Comparison of ENCODE assay signal across 1 cellular context in the genomic region with DNA sequence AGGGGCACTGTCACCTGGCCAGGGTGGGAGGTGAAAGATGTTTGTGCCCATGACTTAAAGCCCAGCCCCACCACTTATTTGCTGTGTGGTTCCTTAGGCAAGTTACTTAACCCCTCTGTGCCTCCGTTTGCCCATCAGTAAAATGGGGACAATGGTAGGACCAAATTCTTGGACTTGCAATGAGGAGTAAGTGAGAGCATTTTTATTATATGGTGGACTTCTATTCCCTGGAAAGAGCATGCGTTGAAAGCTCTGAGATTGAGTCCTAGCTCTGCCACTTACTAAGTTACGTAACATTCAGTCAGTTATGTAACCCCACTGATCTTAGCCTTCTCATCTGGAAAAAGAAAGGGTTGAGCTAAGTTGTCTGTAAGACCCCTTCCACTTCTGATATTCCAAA.
TF ChIP-seq lines count a peak whose summit lies in the region.

No MANE protein-coding gene starts in this region.

TF ChIP-seq in K562, 482 proteins besides CTCF, POLR2A, EP300 and RAD21 (continued from another document and continues in another):
- TF ChIP-seq, protein P1, sequence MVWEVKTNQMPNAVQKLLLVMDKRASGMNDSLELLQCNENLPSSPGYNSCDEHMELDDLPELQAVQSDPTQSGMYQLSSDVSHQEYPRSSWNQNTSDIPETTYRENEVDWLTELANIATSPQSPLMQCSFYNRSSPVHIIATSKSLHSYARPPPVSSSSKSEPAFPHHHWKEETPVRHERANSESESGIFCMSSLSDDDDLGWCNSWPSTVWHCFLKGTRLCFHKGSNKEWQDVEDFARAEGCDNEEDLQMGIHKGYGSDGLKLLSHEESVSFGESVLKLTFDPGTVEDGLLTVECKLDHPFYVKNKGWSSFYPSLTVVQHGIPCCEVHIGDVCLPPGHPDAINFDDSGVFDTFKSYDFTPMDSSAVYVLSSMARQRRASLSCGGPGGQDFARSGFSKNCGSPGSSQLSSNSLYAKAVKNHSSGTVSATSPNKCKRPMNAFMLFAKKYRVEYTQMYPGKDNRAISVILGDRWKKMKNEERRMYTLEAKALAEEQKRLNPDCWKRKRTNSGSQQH (CRISPR knock-in tag; IDR thresholded peaks at IDR 0.05): no peak
- TF ChIP-seq ZC3H4 (CRISPR knock-in tag; IDR thresholded peaks at IDR 0.05; ENCODE audit: borderline replicate concordance) (no peak), SMARCA5 (IDR thresholded peaks at IDR 0.05) (peak; percentile 47; the same call in 1 of the 2 replicates), ZNF174 (CRISPR knock-in tag; IDR thresholded peaks at IDR 0.05) (no peak), ZNF76 (CRISPR knock-in tag; IDR thresholded peaks at IDR 0.05; ENCODE audit: borderline replicate concordance) (no peak), E2F3 (CRISPR knock-in tag; IDR thresholded peaks at IDR 0.05) (no peak), NFIC (IDR thresholded peaks at IDR 0.05) (no peak), ZNF707 (CRISPR knock-in tag; conservative IDR thresholded peaks at IDR 0.05) (no peak), PHB2 (IDR thresholded peaks at IDR 0.05; ENCODE audit: low read depth) (no peak), SETDB1 (IDR thresholded peaks at IDR 0.05; ENCODE audit: low read length) (no peak), ZSCAN32 (CRISPR knock-in tag; IDR thresholded peaks at IDR 0.05) (no peak), RAD51 (IDR thresholded peaks at IDR 0.05; ENCODE audit: borderline replicate concordance, low read depth) (no peak), KLF13 (tag; IDR thresholded peaks at IDR 0.05; ENCODE audit: borderline replicate concordance, low read depth) (no peak), ZNF121 (CRISPR knock-in tag; conservative IDR thresholded peaks at IDR 0.05) (no peak), ARNT (IDR thresholded peaks at IDR 0.05) (no peak), FOXK2 (conservative IDR thresholded peaks at IDR 0.05 in 1 of 2, IDR thresholded peaks at IDR 0.05 in 1 of 2; ENCODE audit: low read depth in 2 of 2) (no peak), PCBP1 (IDR thresholded peaks at IDR 0.05; ENCODE audit: low read depth, low read length, poor library complexity, severe bottlenecking) (no peak), ZKSCAN8 (CRISPR knock-in tag; IDR thresholded peaks at IDR 0.05) (no peak), XRCC5 (IDR thresholded peaks at IDR 0.05; ENCODE audit: low read depth, low read length) (no peak), RCOR1 (IDR thresholded peaks at IDR 0.05; ENCODE audit: borderline replicate concordance in 1 of 2, low read depth in 2 of 2, low read length in 2 of 2) (peak in 1 of 2 experiments; percentile 51; a peak in 1 of 4 replicates), SPI1 (IDR thresholded peaks at IDR 0.05; ENCODE audit: borderline replicate concordance, low read depth, low read length) (no peak), PPARD (CRISPR knock-in tag; IDR thresholded peaks at IDR 0.05) (no peak), ADNP (tag; IDR thresholded peaks at IDR 0.05) (peak; percentile 90), RBBP5 (IDR thresholded peaks at IDR 0.05; ENCODE audit: borderline replicate concordance, insufficient read depth, low read length, poor library complexity, severe bottlenecking) (no peak), ETV5 (CRISPR knock-in tag; IDR thresholded peaks at IDR 0.05; ENCODE audit: low read depth) (no peak), SNIP1 (IDR thresholded peaks at IDR 0.05; ENCODE audit: low read depth) (no peak), DDX20 (tag; IDR thresholded peaks at IDR 0.05; ENCODE audit: low read depth) (no peak), PML (IDR thresholded peaks at IDR 0.05; ENCODE audit: low read length) (no peak), ZNF175 (CRISPR knock-in tag; IDR thresholded peaks at IDR 0.05; ENCODE audit: low read depth) (no peak; the same call in 1 of the 2 replicates), ZNF282 (CRISPR knock-in tag; IDR thresholded peaks at IDR 0.05) (no peak), CEBPG (CRISPR knock-in tag; IDR thresholded peaks at IDR 0.05) (no peak), CEBPG (tag; conservative IDR thresholded peaks at IDR 0.05 in 1 of 2, IDR thresholded peaks at IDR 0.05 in 1 of 2) (peak; percentile 85 to 87), POLR2B (IDR thresholded peaks at IDR 0.05; ENCODE audit: low read depth, partially characterized antibody) (no peak), PHF20 (IDR thresholded peaks at IDR 0.05; ENCODE audit: partially characterized antibody) (no peak), BRCA1 (IDR thresholded peaks at IDR 0.05) (no peak), BRCA1 (CRISPR knock-in tag; IDR thresholded peaks at IDR 0.05) (no peak), NCOA2 (IDR thresholded peaks at IDR 0.05; ENCODE audit: partially characterized antibody in 2 of 2) (no peak), RBM22 (IDR thresholded peaks at IDR 0.05; ENCODE audit: low read depth, low read length, poor library complexity, severe bottlenecking) (no peak), IFI16 (CRISPR knock-in tag; IDR thresholded peaks at IDR 0.05) (no peak)
- TF ChIP-seq, protein P2, sequence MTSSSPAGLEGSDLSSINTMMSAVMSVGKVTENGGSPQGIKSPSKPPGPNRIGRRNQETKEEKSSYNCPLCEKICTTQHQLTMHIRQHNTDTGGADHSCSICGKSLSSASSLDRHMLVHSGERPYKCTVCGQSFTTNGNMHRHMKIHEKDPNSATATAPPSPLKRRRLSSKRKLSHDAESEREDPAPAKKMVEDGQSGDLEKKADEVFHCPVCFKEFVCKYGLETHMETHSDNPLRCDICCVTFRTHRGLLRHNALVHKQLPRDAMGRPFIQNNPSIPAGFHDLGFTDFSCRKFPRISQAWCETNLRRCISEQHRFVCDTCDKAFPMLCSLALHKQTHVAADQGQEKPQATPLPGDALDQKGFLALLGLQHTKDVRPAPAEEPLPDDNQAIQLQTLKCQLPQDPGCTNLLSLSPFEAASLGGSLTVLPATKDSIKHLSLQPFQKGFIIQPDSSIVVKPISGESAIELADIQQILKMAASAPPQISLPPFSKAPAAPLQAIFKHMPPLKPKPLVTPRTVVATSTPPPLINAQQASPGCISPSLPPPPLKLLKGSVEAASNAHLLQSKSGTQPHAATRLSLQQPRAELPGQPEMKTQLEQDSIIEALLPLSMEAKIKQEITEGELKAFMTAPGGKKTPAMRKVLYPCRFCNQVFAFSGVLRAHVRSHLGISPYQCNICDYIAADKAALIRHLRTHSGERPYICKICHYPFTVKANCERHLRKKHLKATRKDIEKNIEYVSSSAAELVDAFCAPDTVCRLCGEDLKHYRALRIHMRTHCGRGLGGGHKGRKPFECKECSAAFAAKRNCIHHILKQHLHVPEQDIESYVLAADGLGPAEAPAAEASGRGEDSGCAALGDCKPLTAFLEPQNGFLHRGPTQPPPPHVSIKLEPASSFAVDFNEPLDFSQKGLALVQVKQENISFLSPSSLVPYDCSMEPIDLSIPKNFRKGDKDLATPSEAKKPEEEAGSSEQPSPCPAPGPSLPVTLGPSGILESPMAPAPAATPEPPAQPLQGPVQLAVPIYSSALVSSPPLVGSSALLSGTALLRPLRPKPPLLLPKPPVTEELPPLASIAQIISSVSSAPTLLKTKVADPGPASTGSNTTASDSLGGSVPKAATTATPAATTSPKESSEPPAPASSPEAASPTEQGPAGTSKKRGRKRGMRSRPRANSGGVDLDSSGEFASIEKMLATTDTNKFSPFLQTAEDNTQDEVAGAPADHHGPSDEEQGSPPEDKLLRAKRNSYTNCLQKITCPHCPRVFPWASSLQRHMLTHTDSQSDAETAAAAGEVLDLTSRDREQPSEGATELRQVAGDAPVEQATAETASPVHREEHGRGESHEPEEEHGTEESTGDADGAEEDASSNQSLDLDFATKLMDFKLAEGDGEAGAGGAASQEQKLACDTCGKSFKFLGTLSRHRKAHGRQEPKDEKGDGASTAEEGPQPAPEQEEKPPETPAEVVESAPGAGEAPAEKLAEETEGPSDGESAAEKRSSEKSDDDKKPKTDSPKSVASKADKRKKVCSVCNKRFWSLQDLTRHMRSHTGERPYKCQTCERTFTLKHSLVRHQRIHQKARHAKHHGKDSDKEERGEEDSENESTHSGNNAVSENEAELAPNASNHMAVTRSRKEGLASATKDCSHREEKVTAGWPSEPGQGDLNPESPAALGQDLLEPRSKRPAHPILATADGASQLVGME (CRISPR knock-in tag; IDR thresholded peaks at IDR 0.05): no peak
- TF ChIP-seq, protein P3, sequence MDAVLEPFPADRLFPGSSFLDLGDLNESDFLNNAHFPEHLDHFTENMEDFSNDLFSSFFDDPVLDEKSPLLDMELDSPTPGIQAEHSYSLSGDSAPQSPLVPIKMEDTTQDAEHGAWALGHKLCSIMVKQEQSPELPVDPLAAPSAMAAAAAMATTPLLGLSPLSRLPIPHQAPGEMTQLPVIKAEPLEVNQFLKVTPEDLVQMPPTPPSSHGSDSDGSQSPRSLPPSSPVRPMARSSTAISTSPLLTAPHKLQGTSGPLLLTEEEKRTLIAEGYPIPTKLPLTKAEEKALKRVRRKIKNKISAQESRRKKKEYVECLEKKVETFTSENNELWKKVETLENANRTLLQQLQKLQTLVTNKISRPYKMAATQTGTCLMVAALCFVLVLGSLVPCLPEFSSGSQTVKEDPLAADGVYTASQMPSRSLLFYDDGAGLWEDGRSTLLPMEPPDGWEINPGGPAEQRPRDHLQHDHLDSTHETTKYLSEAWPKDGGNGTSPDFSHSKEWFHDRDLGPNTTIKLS (IDR thresholded peaks at IDR 0.05; ENCODE audit: borderline replicate concordance, low read depth): no peak
- TF ChIP-seq, protein P4, sequence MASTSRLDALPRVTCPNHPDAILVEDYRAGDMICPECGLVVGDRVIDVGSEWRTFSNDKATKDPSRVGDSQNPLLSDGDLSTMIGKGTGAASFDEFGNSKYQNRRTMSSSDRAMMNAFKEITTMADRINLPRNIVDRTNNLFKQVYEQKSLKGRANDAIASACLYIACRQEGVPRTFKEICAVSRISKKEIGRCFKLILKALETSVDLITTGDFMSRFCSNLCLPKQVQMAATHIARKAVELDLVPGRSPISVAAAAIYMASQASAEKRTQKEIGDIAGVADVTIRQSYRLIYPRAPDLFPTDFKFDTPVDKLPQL (IDR thresholded peaks at IDR 0.05; ENCODE audit: extremely low read depth, insufficient read length): no peak
- TF ChIP-seq, protein P5, sequence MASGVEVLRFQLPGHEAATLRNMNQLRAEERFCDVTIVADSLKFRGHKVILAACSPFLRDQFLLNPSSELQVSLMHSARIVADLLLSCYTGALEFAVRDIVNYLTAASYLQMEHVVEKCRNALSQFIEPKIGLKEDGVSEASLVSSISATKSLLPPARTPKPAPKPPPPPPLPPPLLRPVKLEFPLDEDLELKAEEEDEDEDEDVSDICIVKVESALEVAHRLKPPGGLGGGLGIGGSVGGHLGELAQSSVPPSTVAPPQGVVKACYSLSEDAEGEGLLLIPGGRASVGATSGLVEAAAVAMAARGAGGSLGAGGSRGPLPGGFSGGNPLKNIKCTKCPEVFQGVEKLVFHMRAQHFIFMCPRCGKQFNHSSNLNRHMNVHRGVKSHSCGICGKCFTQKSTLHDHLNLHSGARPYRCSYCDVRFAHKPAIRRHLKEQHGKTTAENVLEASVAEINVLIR (CRISPR knock-in tag; IDR thresholded peaks at IDR 0.05): no peak
- TF ChIP-seq, protein P6, sequence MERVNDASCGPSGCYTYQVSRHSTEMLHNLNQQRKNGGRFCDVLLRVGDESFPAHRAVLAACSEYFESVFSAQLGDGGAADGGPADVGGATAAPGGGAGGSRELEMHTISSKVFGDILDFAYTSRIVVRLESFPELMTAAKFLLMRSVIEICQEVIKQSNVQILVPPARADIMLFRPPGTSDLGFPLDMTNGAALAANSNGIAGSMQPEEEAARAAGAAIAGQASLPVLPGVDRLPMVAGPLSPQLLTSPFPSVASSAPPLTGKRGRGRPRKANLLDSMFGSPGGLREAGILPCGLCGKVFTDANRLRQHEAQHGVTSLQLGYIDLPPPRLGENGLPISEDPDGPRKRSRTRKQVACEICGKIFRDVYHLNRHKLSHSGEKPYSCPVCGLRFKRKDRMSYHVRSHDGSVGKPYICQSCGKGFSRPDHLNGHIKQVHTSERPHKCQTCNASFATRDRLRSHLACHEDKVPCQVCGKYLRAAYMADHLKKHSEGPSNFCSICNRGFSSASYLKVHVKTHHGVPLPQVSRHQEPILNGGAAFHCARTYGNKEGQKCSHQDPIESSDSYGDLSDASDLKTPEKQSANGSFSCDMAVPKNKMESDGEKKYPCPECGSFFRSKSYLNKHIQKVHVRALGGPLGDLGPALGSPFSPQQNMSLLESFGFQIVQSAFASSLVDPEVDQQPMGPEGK (CRISPR knock-in tag; IDR thresholded peaks at IDR 0.05; ENCODE audit: borderline replicate concordance): peak; percentile 72; the same call in 1 of the 2 replicates
- TF ChIP-seq, protein P7, sequence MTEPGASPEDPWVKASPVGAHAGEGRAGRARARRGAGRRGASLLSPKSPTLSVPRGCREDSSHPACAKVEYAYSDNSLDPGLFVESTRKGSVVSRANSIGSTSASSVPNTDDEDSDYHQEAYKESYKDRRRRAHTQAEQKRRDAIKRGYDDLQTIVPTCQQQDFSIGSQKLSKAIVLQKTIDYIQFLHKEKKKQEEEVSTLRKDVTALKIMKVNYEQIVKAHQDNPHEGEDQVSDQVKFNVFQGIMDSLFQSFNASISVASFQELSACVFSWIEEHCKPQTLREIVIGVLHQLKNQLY (CRISPR knock-in tag; conservative IDR thresholded peaks at IDR 0.05): no peak
- TF ChIP-seq, protein P8, sequence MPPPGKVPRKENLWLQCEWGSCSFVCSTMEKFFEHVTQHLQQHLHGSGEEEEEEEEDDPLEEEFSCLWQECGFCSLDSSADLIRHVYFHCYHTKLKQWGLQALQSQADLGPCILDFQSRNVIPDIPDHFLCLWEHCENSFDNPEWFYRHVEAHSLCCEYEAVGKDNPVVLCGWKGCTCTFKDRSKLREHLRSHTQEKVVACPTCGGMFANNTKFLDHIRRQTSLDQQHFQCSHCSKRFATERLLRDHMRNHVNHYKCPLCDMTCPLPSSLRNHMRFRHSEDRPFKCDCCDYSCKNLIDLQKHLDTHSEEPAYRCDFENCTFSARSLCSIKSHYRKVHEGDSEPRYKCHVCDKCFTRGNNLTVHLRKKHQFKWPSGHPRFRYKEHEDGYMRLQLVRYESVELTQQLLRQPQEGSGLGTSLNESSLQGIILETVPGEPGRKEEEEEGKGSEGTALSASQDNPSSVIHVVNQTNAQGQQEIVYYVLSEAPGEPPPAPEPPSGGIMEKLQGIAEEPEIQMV (tag; conservative IDR thresholded peaks at IDR 0.05; ENCODE audit: low read depth): no peak
- TF ChIP-seq, protein P9, sequence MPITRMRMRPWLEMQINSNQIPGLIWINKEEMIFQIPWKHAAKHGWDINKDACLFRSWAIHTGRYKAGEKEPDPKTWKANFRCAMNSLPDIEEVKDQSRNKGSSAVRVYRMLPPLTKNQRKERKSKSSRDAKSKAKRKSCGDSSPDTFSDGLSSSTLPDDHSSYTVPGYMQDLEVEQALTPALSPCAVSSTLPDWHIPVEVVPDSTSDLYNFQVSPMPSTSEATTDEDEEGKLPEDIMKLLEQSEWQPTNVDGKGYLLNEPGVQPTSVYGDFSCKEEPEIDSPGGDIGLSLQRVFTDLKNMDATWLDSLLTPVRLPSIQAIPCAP (CRISPR knock-in tag; IDR thresholded peaks at IDR 0.05; ENCODE audit: borderline replicate concordance): no peak
- TF ChIP-seq, protein P10, sequence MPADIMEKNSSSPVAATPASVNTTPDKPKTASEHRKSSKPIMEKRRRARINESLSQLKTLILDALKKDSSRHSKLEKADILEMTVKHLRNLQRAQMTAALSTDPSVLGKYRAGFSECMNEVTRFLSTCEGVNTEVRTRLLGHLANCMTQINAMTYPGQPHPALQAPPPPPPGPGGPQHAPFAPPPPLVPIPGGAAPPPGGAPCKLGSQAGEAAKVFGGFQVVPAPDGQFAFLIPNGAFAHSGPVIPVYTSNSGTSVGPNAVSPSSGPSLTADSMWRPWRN (IDR thresholded peaks at IDR 0.05; ENCODE audit: low read depth): no peak
